In genomic region chr4:186704059-186704458, GRCh38 we compare ENCODE assay signal across 18 cellular contexts. TPM values are rescaled to one million over a fixed set of nuclear protein-coding genes. Genes with fewer than 3 reads are reported as not detected.
DNase-seq lines count a peak whose midpoint lies in the region; ATAC-seq, FAIRE-seq and TF ChIP-seq lines count a peak whose summit lies in the region.
"Had no signal": no experiment of that assay in that cellular context is flagged by ENCODE, and none has a peak within 500 bp of the region (broad histone marks: within the 10 kb centered on the region; RNA-seq: fewer than 3 reads in every experiment).

No MANE protein-coding gene starts in this region.

- peaks cover 19% of the 10 kb centered on the region for H3K4me1 ChIP-seq in astrocyte (ENCODE audit: insufficient read depth, low read length)

- H3K4me2 ChIP-seq in astrocyte (ENCODE audit: low read length): no peak overlapping the region

- peaks cover 38% of the 10 kb centered on the region for H3K36me3 ChIP-seq in astrocyte (ENCODE audit: insufficient read depth, low read length)

- H3K4me3 ChIP-seq in astrocyte (ENCODE audit: insufficient read depth, low read depth, low read length): no peak overlapping the region
- H3K4me3 ChIP-seq: HAP-1 had no signal

- no peaks in the 10 kb centered on the region for H3K9me3 ChIP-seq in astrocyte (ENCODE audit: insufficient read depth, low read depth, low read length)
- H3K9me3 ChIP-seq: HAP-1 had no signal

- DNase-seq in HFFc6: no peak
- DNase-seq in astrocyte (ENCODE audit: low read depth): no peak
- DNase-seq in left colon: peak in 1 of 2 donors; percentile 58
- DNase-seq in osteocyte (ENCODE audit: extremely low spot score, unreplicated experiment): no peak
- no peak for DNase-seq in T-helper 9 cell
- DNase-seq in immature natural killer cell: no peak
- DNase-seq in activated CD4-positive, alpha-beta T cell treated with anti-CD3 and anti-CD28 coated beads, Interleukin-2, amount 50 U/mL, for 48 hours: no peak
- DNase-seq: AML-193, DMS79, NCI-H1436, NCI-H2029 treated with DMSO at 0.1 percent for 48 hours, NCI-H510A had no signal

- ATAC-seq in left colon (peak; percentile 52), HG03175 (IDR thresholded peaks at IDR 0.05; ENCODE audit: unreplicated experiment) (no peak)

- H2AFZ ChIP-seq in astrocyte (ENCODE audit: low read depth, low read length): no peak overlapping the region

- H3K36me3 Mint-ChIP-seq in HFFc6 (ENCODE audit: low read depth): peaks cover 89% of the 10 kb centered on the region
- peaks cover 54% of the 10 kb centered on the region for H3K36me3 Mint-ChIP-seq in astrocyte (ENCODE audit: low read depth, unreplicated experiment)
- H3K36me3 Mint-ChIP-seq in osteocyte (ENCODE audit: unreplicated experiment): peaks cover 53% of the 10 kb centered on the region
- H3K36me3 Mint-ChIP-seq in immature natural killer cell: no peaks in the 10 kb centered on the region
- H3K36me3 Mint-ChIP-seq: IgD-negative memory B cell had no signal

- no peak overlapping the region for H3K4me3 Mint-ChIP-seq in HFFc6
- no peak overlapping the region for H3K4me3 Mint-ChIP-seq in astrocyte (ENCODE audit: unreplicated experiment)
- peak overlapping the region; percentile 23 for H3K4me3 Mint-ChIP-seq in osteocyte (ENCODE audit: unreplicated experiment)
- no peak overlapping the region for H3K4me3 Mint-ChIP-seq in immature natural killer cell
- H3K4me3 Mint-ChIP-seq: IgD-negative memory B cell had no signal

- H3K9me3 Mint-ChIP-seq in HFFc6 (no peaks in the 10 kb centered on the region), astrocyte (ENCODE audit: unreplicated experiment) (no peaks in the 10 kb centered on the region), osteocyte (ENCODE audit: unreplicated experiment) (no peaks in the 10 kb centered on the region), immature natural killer cell (peaks cover 0 to 25% (median 1%) of the 10 kb centered on the region in 6 donors)

- TF ChIP-seq CTCF in HFFc6 (IDR thresholded peaks at IDR 0.05) (no peak), astrocyte (IDR thresholded peaks at IDR 0.05; ENCODE audit: insufficient read depth, low read depth, low read length) (no peak), osteocyte (IDR thresholded peaks at IDR 0.05) (no peak)

- peaks cover 98% of the 10 kb centered on the region for H4K20me1 ChIP-seq in astrocyte (ENCODE audit: insufficient read depth, low read length)

- intact Hi-C loops in left colon (cut with DNase I, micrococcal nuclease): no loop called here

- H3K27ac Mint-ChIP-seq in HFFc6 (peak overlapping the region; percentile 46; the same call in 1 of the 2 replicates), astrocyte (ENCODE audit: unreplicated experiment) (peak overlapping the region; percentile 29), osteocyte (ENCODE audit: unreplicated experiment) (peak overlapping the region; percentile 94), immature natural killer cell (no peak overlapping the region)
- H3K27ac Mint-ChIP-seq: IgD-negative memory B cell had no signal

- no peak overlapping the region for H3K27ac ChIP-seq in astrocyte (ENCODE audit: low read depth, low read length)

- peaks cover 63% of the 10 kb centered on the region for H3K4me1 Mint-ChIP-seq in HFFc6 (ENCODE audit: low read depth)
- peaks cover 50% of the 10 kb centered on the region for H3K4me1 Mint-ChIP-seq in astrocyte (ENCODE audit: low read depth, unreplicated experiment)
- H3K4me1 Mint-ChIP-seq in osteocyte (ENCODE audit: unreplicated experiment): peaks cover 72% of the 10 kb centered on the region
- no peaks in the 10 kb centered on the region for H3K4me1 Mint-ChIP-seq in immature natural killer cell
- H3K4me1 Mint-ChIP-seq: IgD-negative memory B cell had no signal

- FAIRE-seq in astrocyte (lab: Jason Lieb, UNC): no peak
- FAIRE-seq: GM12892, GM19239, RCC 7860 had no signal

- H3K79me2 ChIP-seq in astrocyte (ENCODE audit: insufficient read depth, low read length): peaks cover 100% of the 10 kb centered on the region

- no peaks in the 10 kb centered on the region for H3K27me3 ChIP-seq in astrocyte (ENCODE audit: insufficient read depth, low read length)

- H3K27me3 Mint-ChIP-seq in HFFc6 (ENCODE audit: insufficient read depth): peaks cover 5% of the 10 kb centered on the region
- no peaks in the 10 kb centered on the region for H3K27me3 Mint-ChIP-seq in astrocyte (ENCODE audit: low read depth, unreplicated experiment)
- no peaks in the 10 kb centered on the region for H3K27me3 Mint-ChIP-seq in osteocyte (ENCODE audit: unreplicated experiment)
- H3K27me3 Mint-ChIP-seq in immature natural killer cell (ENCODE audit: low read depth in 3 of 3): peaks cover 0 to 5% (median 0%) of the 10 kb centered on the region in 3 donors
- H3K27me3 Mint-ChIP-seq: IgD-negative memory B cell had no signal

- no peak overlapping the region for H3K9ac ChIP-seq in astrocyte (ENCODE audit: low read length)

RNA-seq across cellular contexts. Expression of gene FAT1, which starts 19.6 kb away (rescaled TPM):
- 100 to 1,000 TPM; 238 to 483 (median 287) TPM for total RNA-seq in HFFc6 (2021; fragmentation: NEBNext Ultra II Directional; extraction: Animal tissue kit (Norgen Biotek cat#: 25700))
- 590 and 591 TPM in 2 replicates for total RNA-seq in astrocyte
- total RNA-seq in left colon: 100 to 1,000 TPM; 291 to 299 TPM
- 395 and 408 TPM in 2 replicates for total RNA-seq in osteocyte
- polyA plus RNA-seq in immature natural killer cell: not detected
- polyA plus RNA-seq: IgD-negative memory B cell had no signal

Comparison
In these comparisons a context has a peak if more than half of its experiments do, and no peak if none do; other contexts are left out.
1. H3K27ac Mint-ChIP-seq: peak in HFFc6 (single experiment), astrocyte (single experiment) and osteocyte (single experiment); none in immature natural killer cell (0 of 6).